In the genomic region with DNA sequence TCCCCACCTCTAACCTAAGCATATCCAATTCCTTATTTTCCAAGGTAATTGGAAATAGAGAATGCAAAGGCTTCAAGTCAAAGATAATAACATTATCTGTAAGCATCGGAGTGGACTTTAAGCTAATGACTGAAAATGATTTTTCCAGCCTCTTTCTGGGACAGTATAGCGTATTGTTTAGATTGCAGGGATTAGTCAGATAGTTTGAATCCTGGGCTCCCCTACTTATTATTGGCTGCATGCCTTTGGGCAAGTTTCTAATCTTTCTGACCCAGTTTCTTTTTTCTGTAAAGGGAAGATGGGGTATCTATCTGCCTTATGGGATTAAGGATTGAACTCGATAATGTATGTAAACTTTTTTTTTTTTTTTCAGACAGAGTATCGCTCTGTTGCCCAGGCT, we compare ENCODE assay signal across 20 cellular contexts. TPM values are rescaled to one million over a fixed set of nuclear protein-coding genes. Genes with fewer than 3 reads are reported as not detected.
A peak's percentile ranks its signal among the peaks of the same experiment; 100 is the strongest.
DNase-seq lines count a peak whose midpoint lies in the region; ATAC-seq and TF ChIP-seq lines count a peak whose summit lies in the region.
"Had no signal": no experiment of that assay in that cellular context is flagged by ENCODE, and none has a peak within 500 bp of the region (broad histone marks: within the 10 kb centered on the region; RNA-seq: fewer than 3 reads in every experiment).

No MANE protein-coding gene starts in this region.

- peaks cover 37% of the 10 kb centered on the region for H3K79me2 ChIP-seq in GM23338 (replicated peaks; ENCODE audit: insufficient read depth)

- H3K27ac Mint-ChIP-seq in GM23338: no peak overlapping the region
- H3K27ac Mint-ChIP-seq in activated CD4-positive, alpha-beta memory T cell treated with anti-CD3 and anti-CD28 coated beads, Interleukin-2, amount 10 ng/mL, durations not matched to agents 7 days and 5 days: no peak overlapping the region
- H3K27ac Mint-ChIP-seq in naive B cell: no peak overlapping the region
- no peak overlapping the region for H3K27ac Mint-ChIP-seq in effector memory CD8-positive, alpha-beta T cell

- H3K4me2 ChIP-seq in GM23338: peak overlapping the region; percentile 90; the same call in 1 of the 2 replicates

- H3K4me1 ChIP-seq in GM23338 (ENCODE audit: insufficient read depth): peaks cover 19% of the 10 kb centered on the region

- POLR2A ChIA-PET in activated CD4-positive, alpha-beta memory T cell treated with anti-CD3 and anti-CD28 coated beads, Interleukin-2, amount 10 ng/mL, durations not matched to agents 7 days and 5 days (lab: Charles Lee): interaction anchor here (4.3 kb wide), 1 partner anchor 11 kb away, joined by 73 read pairs; the partner anchor contains the start of gene ELOVL1

- no peak overlapping the region for H2AFZ ChIP-seq in GM23338

- ATAC-seq in GM23338: no peak
- no peak for ATAC-seq in naive B cell (ENCODE audit: low read depth in 2 of 2)
- no peak for ATAC-seq in omental fat pad (ENCODE audit: low FRiP score)
- ATAC-seq in effector memory CD8-positive, alpha-beta T cell (replicated peaks): no peak
- no peak for ATAC-seq in GM21529 (IDR thresholded peaks at IDR 0.05; ENCODE audit: unreplicated experiment)
- ATAC-seq: stimulated activated naive CD8-positive, alpha-beta T cell treated with anti-CD3 and anti-CD28 coated beads, Interleukin-15, Interleukin-2, amounts not matched to agents 100 U/mL and 50 U/mL, for 24 hours had no signal

- no peaks in the 10 kb centered on the region for H3K9me2 ChIP-seq in GM23338 (ENCODE audit: insufficient read depth)

- H3K27ac ChIP-seq in C4-2B (peak overlapping the region; percentile 91; the same call in 1 of the 2 replicates), GM23338 (ENCODE audit: low read depth) (no peak overlapping the region)

- peaks cover 22% of the 10 kb centered on the region for H4K20me1 ChIP-seq in GM23338 (replicated peaks; ENCODE audit: insufficient read depth)

- no peaks in the 10 kb centered on the region for H3K9me3 Mint-ChIP-seq in GM23338
- H3K9me3 Mint-ChIP-seq in activated CD4-positive, alpha-beta memory T cell treated with anti-CD3 and anti-CD28 coated beads, Interleukin-2, amount 10 ng/mL, durations not matched to agents 7 days and 5 days: no peaks in the 10 kb centered on the region
- H3K9me3 Mint-ChIP-seq in naive B cell: no peaks in the 10 kb centered on the region
- no peaks in the 10 kb centered on the region for H3K9me3 Mint-ChIP-seq in effector memory CD8-positive, alpha-beta T cell

- H3K27me3 ChIP-seq in GM23338 (ENCODE audit: insufficient read depth): no peaks in the 10 kb centered on the region
- H3K27me3 ChIP-seq: dorsolateral prefrontal cortex, left lung had no signal

- peaks cover 27% of the 10 kb centered on the region for H3K36me3 ChIP-seq in GM23338 (ENCODE audit: insufficient read depth)

- peak overlapping the region; percentile 91 for H3K4me3 ChIP-seq in GM23338
- H3K4me3 ChIP-seq: mucosa of descending colon had no signal

- peaks cover 16% of the 10 kb centered on the region for H3F3A ChIP-seq in GM23338 (replicated peaks; ENCODE audit: low read depth)

- TF ChIP-seq CTCF in C4-2B (conservative IDR thresholded peaks at IDR 0.05): no peak
- no peak for TF ChIP-seq CTCF in GM23338 (conservative IDR thresholded peaks at IDR 0.05; ENCODE audit: low read depth in 2 of 2)
- TF ChIP-seq CTCF in omental fat pad (IDR thresholded peaks at IDR 0.05): no peak

- CTCF ChIA-PET in activated CD4-positive, alpha-beta memory T cell treated with anti-CD3 and anti-CD28 coated beads, Interleukin-2, amount 10 ng/mL, durations not matched to agents 7 days and 5 days (lab: Charles Lee): interaction anchor here (0.8 to 1.2 kb wide), 2 partner anchors 33 to 130 kb away, joined by 3 read pairs; no protein-coding TSS in a partner anchor

- H3K27me3 Mint-ChIP-seq in GM23338 (ENCODE audit: insufficient read depth, low read depth, poor library complexity) (peaks cover 22% of the 10 kb centered on the region), naive B cell (no peaks in the 10 kb centered on the region)
- H3K27me3 Mint-ChIP-seq in activated CD4-positive, alpha-beta memory T cell treated with anti-CD3 and anti-CD28 coated beads, Interleukin-2, amount 10 ng/mL, durations not matched to agents 7 days and 5 days: no peaks in the 10 kb centered on the region
- no peaks in the 10 kb centered on the region for H3K27me3 Mint-ChIP-seq in effector memory CD8-positive, alpha-beta T cell

- H3K4me3 Mint-ChIP-seq in GM23338 (peak overlapping the region; percentile 95; the same call in 1 of the 3 replicates), naive B cell (peak overlapping the region in 5 of 8 donors; percentile 20 to 96 (median 47))
- peak overlapping the region; percentile 98 for H3K4me3 Mint-ChIP-seq in activated CD4-positive, alpha-beta memory T cell treated with anti-CD3 and anti-CD28 coated beads, Interleukin-2, amount 10 ng/mL, durations not matched to agents 7 days and 5 days
- no peak overlapping the region for H3K4me3 Mint-ChIP-seq in effector memory CD8-positive, alpha-beta T cell

- H3K4me1 Mint-ChIP-seq in GM23338 (peaks cover 31% of the 10 kb centered on the region), naive B cell (peaks cover 13 to 22% (median 20%) of the 10 kb centered on the region in 3 donors)
- peaks cover 46% of the 10 kb centered on the region for H3K4me1 Mint-ChIP-seq in activated CD4-positive, alpha-beta memory T cell treated with anti-CD3 and anti-CD28 coated beads, Interleukin-2, amount 10 ng/mL, durations not matched to agents 7 days and 5 days
- H3K4me1 Mint-ChIP-seq in effector memory CD8-positive, alpha-beta T cell (ENCODE audit: low read depth in 2 of 2): peaks cover 15 to 18% of the 10 kb centered on the region in 2 donors

- DNase-seq in GM23338 (ENCODE audit: low spot score) (no peak), naive B cell (no peak), omental fat pad (ENCODE audit: low spot score) (no peak)
- DNase-seq in activated CD4-positive, alpha-beta memory T cell treated with anti-CD3 and anti-CD28 coated beads, Interleukin-2, amount 10 ng/mL, durations not matched to agents 7 days and 5 days: no peak
- DNase-seq in effector memory CD8-positive, alpha-beta T cell: no peak
- DNase-seq: dorsolateral prefrontal cortex; GF-D8; left lung; NCI-H187; occipital lobe; stimulated activated naive CD8-positive, alpha-beta T cell treated with anti-CD3 and anti-CD28 coated beads, Interleukin-15, Interleukin-2, amounts not matched to agents 100 U/mL and 50 U/mL, for 24 hours; T-helper 1 cell had no signal

- H3K36me3 Mint-ChIP-seq in GM23338 (ENCODE audit: low read depth) (peaks cover 34% of the 10 kb centered on the region), naive B cell (peaks cover 0 to 11% of the 10 kb centered on the region in 2 donors)
- H3K36me3 Mint-ChIP-seq in activated CD4-positive, alpha-beta memory T cell treated with anti-CD3 and anti-CD28 coated beads, Interleukin-2, amount 10 ng/mL, durations not matched to agents 7 days and 5 days (ENCODE audit: low read depth): peaks cover 45% of the 10 kb centered on the region
- H3K36me3 Mint-ChIP-seq in effector memory CD8-positive, alpha-beta T cell (ENCODE audit: insufficient read depth): peaks cover 3% of the 10 kb centered on the region

RNA-seq across cellular contexts. Expression of gene CDC20, which starts 1.5 kb away (rescaled TPM):
- 244 and 252 TPM in 2 replicates for total RNA-seq in GM23338 (2014; rRNA removed; shearing (Covaris generic))
- 207 and 226 TPM in 2 replicates for polyA plus RNA-seq in GM23338 (2016; fragmentation: Nextera tagmentation; extraction: Ambion mirVana)
- 100 to 1,000 TPM; 130 to 141 TPM for total RNA-seq in activated CD4-positive, alpha-beta memory T cell treated with anti-CD3 and anti-CD28 coated beads, Interleukin-2, amount 10 ng/mL, durations not matched to agents 7 days and 5 days
- polyA plus RNA-seq in naive B cell (ENCODE audit: low read depth in 6 of 6): under 1 TPM in 2 of 6 donors, not detected in 4; 0.16 to 0.28 TPM
- 1 to 10 TPM in 2 of 4 donors, under 1 TPM in 2; 0.38 to 3.0 (median 1.6) TPM for total RNA-seq in omental fat pad

RNA-seq across cellular contexts. Expression of gene ELOVL1, which starts 10.6 kb away (rescaled TPM):
- 15.7 and 16.7 TPM in 2 replicates for total RNA-seq in GM23338 (2014; rRNA removed; shearing (Covaris generic))
- 23.0 and 23.3 TPM in 2 replicates for polyA plus RNA-seq in GM23338 (2016; fragmentation: Nextera tagmentation; extraction: Ambion mirVana)
- total RNA-seq in activated CD4-positive, alpha-beta memory T cell treated with anti-CD3 and anti-CD28 coated beads, Interleukin-2, amount 10 ng/mL, durations not matched to agents 7 days and 5 days: 10 to 100 TPM; 71.8 to 74.1 TPM
- polyA plus RNA-seq in naive B cell (ENCODE audit: low read depth in 6 of 6): 10 to 100 TPM; 55.8 to 91.0 (median 69.4) TPM
- 100 to 1,000 TPM in 1 of 4 donors, 10 to 100 TPM in 3; 56.4 to 124 (median 78.2) TPM for total RNA-seq in omental fat pad

RNA-seq across cellular contexts. Expression of gene MPL, which starts 19.6 kb away (rescaled TPM):
- total RNA-seq in GM23338 (2014; rRNA removed; shearing (Covaris generic)): not detected in 2 replicates
- polyA plus RNA-seq in GM23338 (2016; fragmentation: Nextera tagmentation; extraction: Ambion mirVana) (0.54 TPM in 1 of 2 replicates, not detected in the other), naive B cell (ENCODE audit: low read depth in 6 of 6) (under 1 TPM in 1 of 6 donors, not detected in 5; 0.32 TPM)
- total RNA-seq in activated CD4-positive, alpha-beta memory T cell treated with anti-CD3 and anti-CD28 coated beads, Interleukin-2, amount 10 ng/mL, durations not matched to agents 7 days and 5 days: not detected
- under 1 TPM in 2 of 4 donors, not detected in 2; 0.36 to 0.44 TPM for total RNA-seq in omental fat pad
- total RNA-seq: bronchial epithelial cell, glomerular endothelial cell, GM12878, NCI-H460, occipital lobe had no signal
- polyA plus RNA-seq: BJ, GM12878 had no signal

RNA-seq across cellular contexts. Expression of gene MED8, which starts 32.3 kb away (rescaled TPM):
- total RNA-seq in GM23338 (2014; rRNA removed; shearing (Covaris generic)): 16.6 and 17.6 TPM in 2 replicates
- 23.6 and 25.7 TPM in 2 replicates for polyA plus RNA-seq in GM23338 (2016; fragmentation: Nextera tagmentation; extraction: Ambion mirVana)
- total RNA-seq in activated CD4-positive, alpha-beta memory T cell treated with anti-CD3 and anti-CD28 coated beads, Interleukin-2, amount 10 ng/mL, durations not matched to agents 7 days and 5 days: 10 to 100 TPM; 35.6 to 36.9 TPM
- 10 to 100 TPM; 22.4 to 40.5 (median 33.2) TPM for polyA plus RNA-seq in naive B cell (ENCODE audit: low read depth in 6 of 6)
- total RNA-seq in omental fat pad: 10 to 100 TPM; 26.3 to 51.4 (median 37.1) TPM

RNA-seq across cellular contexts. Expression of gene SZT2, which starts 32.4 kb away (rescaled TPM):
- 11.8 and 16.1 TPM in 2 replicates for total RNA-seq in GM23338 (2014; rRNA removed; shearing (Covaris generic))
- polyA plus RNA-seq in GM23338 (2016; fragmentation: Nextera tagmentation; extraction: Ambion mirVana) (3.8 and 4.1 TPM in 2 replicates), naive B cell (ENCODE audit: low read depth in 6 of 6) (10 to 100 TPM in 1 of 6 donors, 1 to 10 TPM in 4, under 1 TPM in 1; 0.77 to 11.6 (median 6.3) TPM)
- 10 to 100 TPM; 55.6 to 57.8 TPM for total RNA-seq in activated CD4-positive, alpha-beta memory T cell treated with anti-CD3 and anti-CD28 coated beads, Interleukin-2, amount 10 ng/mL, durations not matched to agents 7 days and 5 days
- total RNA-seq in omental fat pad: 10 to 100 TPM; 26.4 to 61.9 (median 36.7) TPM

Comparison
In these comparisons a context has a peak if more than half of its experiments do, and no peak if none do; other contexts are left out.
1. H3K4me3 Mint-ChIP-seq: peak in GM23338 (single experiment), activated CD4-positive, alpha-beta memory T cell treated with anti-CD3 and anti-CD28 coated beads, Interleukin-2, amount 10 ng/mL, durations not matched to agents 7 days and 5 days (single experiment) and naive B cell (5 of 8); none in effector memory CD8-positive, alpha-beta T cell (0 of 2).
2. RNA of gene CDC20, which starts 1.5 kb away (total RNA-seq): 244 to 252 TPM in GM23338 and 130 to 141 TPM in activated CD4-positive, alpha-beta memory T cell treated with anti-CD3 and anti-CD28 coated beads, Interleukin-2, amount 10 ng/mL, durations not matched to agents 7 days and 5 days; 0.38 to 3.0 TPM in omental fat pad; every median in the first group is over 10 times any median in the second.